10 cellular contexts compared by ENCODE assay signal in genomic region chr2:64770781-64771334, GRCh38.
A peak's percentile ranks its signal among the peaks of the same experiment; 100 is the strongest.
DNase-seq lines count a peak whose midpoint lies in the region; ATAC-seq and TF ChIP-seq lines count a peak whose summit lies in the region.
"Had no signal": no experiment of that assay in that cellular context is flagged by ENCODE, and none has a peak within 500 bp of the region (broad histone marks: within the 10 kb centered on the region; RNA-seq: fewer than 3 reads in every experiment).

No MANE protein-coding gene starts in this region.

- POLR2A ChIA-PET in Caco-2 (lab: Charles Lee) = interaction anchor here (2.4 kb wide), 1 partner anchor 117 kb away, joined by 18 read pairs; the partner anchor contains the start of gene SERTAD2
- POLR2A ChIA-PET in GM10248 (lab: Yijun Ruan, JAX) = no interaction called here

- H3K4me1 ChIP-seq in Caco-2 = peaks cover 28% of the 10 kb centered on the region

- no peak for ATAC-seq in GM21786 (IDR thresholded peaks at IDR 0.05; ENCODE audit: unreplicated experiment)

- H3K36me3 Mint-ChIP-seq in Caco-2 (ENCODE audit: insufficient read depth, unreplicated experiment) = peaks cover 6% of the 10 kb centered on the region
- peaks cover under 1% of the 10 kb centered on the region for H3K36me3 Mint-ChIP-seq in osteocyte (ENCODE audit: unreplicated experiment)

- H3K4me3 Mint-ChIP-seq in Caco-2 (ENCODE audit: unreplicated experiment) = no peak overlapping the region
- no peak overlapping the region for H3K4me3 Mint-ChIP-seq in osteocyte (ENCODE audit: unreplicated experiment)

- H3K27me3 ChIP-seq in Caco-2 (replicated peaks; ENCODE audit: control insufficient read depth, insufficient read depth, low read length) = no peaks in the 10 kb centered on the region
- H3K27me3 ChIP-seq: esophagus squamous epithelium had no signal

- peaks cover 27% of the 10 kb centered on the region for H3K4me1 Mint-ChIP-seq in Caco-2 (ENCODE audit: low read depth, unreplicated experiment)
- H3K4me1 Mint-ChIP-seq in osteocyte (ENCODE audit: unreplicated experiment) = peaks cover 16% of the 10 kb centered on the region

- no peak for TF ChIP-seq CTCF in Caco-2 (IDR thresholded peaks at IDR 0.05; ENCODE audit: insufficient read depth in 1 of 2, low read depth in 1 of 2, low read length in 1 of 2, severe bottlenecking in 1 of 2, unreplicated experiment in 1 of 2)
- TF ChIP-seq CTCF in fibroblast of mammary gland (conservative IDR thresholded peaks at IDR 0.05; ENCODE audit: control insufficient read depth, insufficient read depth, low read depth, low read length) = peak; percentile 6
- no peak for TF ChIP-seq CTCF in GM10248 (IDR thresholded peaks at IDR 0.05; ENCODE audit: control extremely low read depth, extremely low read depth, low read depth, missing control alignments)
- TF ChIP-seq CTCF in osteocyte (IDR thresholded peaks at IDR 0.05) = no peak

- intact Hi-C loops in Caco-2 (cut with micrococcal nuclease; ENCODE audit: unreplicated experiment) = no loop called here

- H3K4me3 ChIP-seq in Caco-2 (ENCODE audit: low read depth, low read length) = no peak overlapping the region
- no peak overlapping the region for H3K4me3 ChIP-seq in fibroblast of mammary gland (ENCODE audit: control insufficient read depth, low read depth, low read length)
- H3K4me3 ChIP-seq: esophagus squamous epithelium had no signal

- H3K27me3 Mint-ChIP-seq in Caco-2 (ENCODE audit: insufficient read depth, unreplicated experiment) (no peaks in the 10 kb centered on the region), osteocyte (ENCODE audit: unreplicated experiment) (no peaks in the 10 kb centered on the region)

- BruUV-seq in Caco-2 (replicated peaks; lab: Mats Ljungman, UMichigan) = no TSS peak

- DNase-seq in Caco-2 (no peak), RKO (ENCODE audit: low spot score) (peak; percentile 72), fibroblast of mammary gland (ENCODE audit: low read depth) (peak; percentile 99), occipital lobe (lab: John Stamatoyannopoulos, UW) (peak; percentile 27), GM10248 (ENCODE audit: extremely low spot score) (no peak), NCI-H82 (lab: John Stamatoyannopoulos, UW) (no peak), osteocyte (ENCODE audit: extremely low spot score, unreplicated experiment) (no peak)
- DNase-seq: esophagus squamous epithelium, T-helper 9 cell had no signal

- CTCF ChIA-PET in Caco-2 (lab: Charles Lee) (no interaction called here), GM10248 (lab: Yijun Ruan, JAX) (interaction anchor here (1.5 to 1.7 kb wide), 4 partner anchors 11 to 113 kb away, joined by 4 to 8 read pairs (median 6); no protein-coding TSS in a partner anchor)

- peaks cover under 1% of the 10 kb centered on the region for H3K9me3 Mint-ChIP-seq in Caco-2 (ENCODE audit: unreplicated experiment)
- H3K9me3 Mint-ChIP-seq in osteocyte (ENCODE audit: unreplicated experiment) = no peaks in the 10 kb centered on the region

- no peaks in the 10 kb centered on the region for H3K36me3 ChIP-seq in Caco-2 (ENCODE audit: control insufficient read depth, insufficient read depth, low read length)
- H3K36me3 ChIP-seq: esophagus squamous epithelium had no signal

- H3K9me3 ChIP-seq in Caco-2 = no peaks in the 10 kb centered on the region

- H3K27ac Mint-ChIP-seq in Caco-2 (ENCODE audit: unreplicated experiment) (peak overlapping the region; percentile 39), osteocyte (ENCODE audit: unreplicated experiment) (no peak overlapping the region)

Comparison
In these comparisons a context has a peak if more than half of its experiments do, and no peak if none do; other contexts are left out.
1. DNase-seq: peak in RKO (single experiment), fibroblast of mammary gland (single experiment) and occipital lobe (single experiment); none in Caco-2 (0 of 2), GM10248 (single experiment), NCI-H82 (single experiment) and osteocyte (single experiment).